Comparison of ENCODE assay signal across 20 cellular contexts in genomic region chr18:34550156-34550555, GRCh38.
DNase-seq lines count a peak whose midpoint lies in the region; ATAC-seq, FAIRE-seq and TF ChIP-seq lines count a peak whose summit lies in the region.
"Had no signal": no experiment of that assay in that cellular context is flagged by ENCODE, and none has a peak within 500 bp of the region (broad histone marks: within the 10 kb centered on the region; RNA-seq: fewer than 3 reads in every experiment).

No MANE protein-coding gene starts in this region.

- peak overlapping the region; percentile 59; the same call in 1 of the 2 replicates for H2AK5ac ChIP-seq in H1 (ENCODE audit: low read depth, low read length)

- H3K9ac ChIP-seq in HepG2 (ENCODE audit: insufficient read depth, low read depth, low read length) (no peak overlapping the region), H1 (replicated peaks in 1 of 4; ENCODE audit: extremely low read depth in 1 of 4, low read depth in 3 of 4, low read length in 3 of 4) (no peak overlapping the region), kidney (ENCODE audit: low read length in 2 of 2) (no peak overlapping the region)
- H3K9ac ChIP-seq: GM23248 had no signal

- WGBS in HepG2 (ENCODE audit: low lambda C conversion rate), result 88% methylated on average over 4 of the region's 4 CpGs
- 77% methylated on average over 4 of the region's 4 CpGs for WGBS in right lobe of liver (ENCODE audit: insufficient coverage, low coverage, low lambda C conversion rate, missing lambda C conversion rate)
- 90% methylated on average over 4 of the region's 4 CpGs; no CpG with 5 or more reads in 1 of the 2 experiments for WGBS in H1 (ENCODE audit: extremely low coverage in 1 of 2, insufficient coverage in 1 of 2, insufficient read length in 1 of 2, insufficient replicate concordance in 2 of 2, low coverage in 1 of 2, low lambda C conversion rate in 2 of 2, missing lambda C conversion rate in 1 of 2), 2 experiments

- TF ChIP-seq POLR2A in HepG2 (IDR thresholded peaks at IDR 0.05; ENCODE audit: insufficient read depth in 1 of 2, low read depth in 2 of 2, low read length in 2 of 2) (no peak), right lobe of liver (IDR thresholded peaks at IDR 0.05) (no peak), H1 (IDR thresholded peaks at IDR 0.05; ENCODE audit: control extremely low read depth in 1 of 2, low read depth in 2 of 2, low read length in 2 of 2) (no peak)

- H2AFZ ChIP-seq in HepG2 (ENCODE audit: low read length) (no peak overlapping the region), H1 (ENCODE audit: low read length) (no peak overlapping the region), osteoblast (ENCODE audit: low read length) (no peak overlapping the region)
- H2AFZ ChIP-seq: GM23248 had no signal

- H2BK12ac ChIP-seq in H1 (ENCODE audit: low read depth, low read length), result no peak overlapping the region

- H3K4me1 ChIP-seq in HepG2 (ENCODE audit: insufficient read depth, low read length) (no peaks in the 10 kb centered on the region), right lobe of liver (no peaks in the 10 kb centered on the region), H1 (replicated peaks in 1 of 4; ENCODE audit: control insufficient read depth in 3 of 4, insufficient read depth in 4 of 4, low read length in 3 of 4) (peaks cover 2 to 30% (median 14%) of the 10 kb centered on the region in 4 experiments; a peak in 4 of 7 replicates), osteoblast (ENCODE audit: insufficient read depth, low read length) (no peaks in the 10 kb centered on the region), kidney (ENCODE audit: control insufficient read depth in 1 of 2, insufficient read depth in 1 of 2, low read depth in 1 of 2, low read length in 2 of 2) (no peaks in the 10 kb centered on the region)
- H3K4me1 ChIP-seq: A549 had no signal

- TF ChIP-seq CTCF in HepG2 (CRISPR knock-in tag; IDR thresholded peaks at IDR 0.05), result no peak
- TF ChIP-seq CTCF in right lobe of liver (IDR thresholded peaks at IDR 0.05), result no peak
- TF ChIP-seq CTCF in H1 (IDR thresholded peaks at IDR 0.05; ENCODE audit: control extremely low read depth in 1 of 3, insufficient read depth in 1 of 3, low read depth in 1 of 3, low read length in 3 of 3), result no peak
- no peak for TF ChIP-seq CTCF in osteoblast (IDR thresholded peaks at IDR 0.05; ENCODE audit: extremely low read depth, low read depth, low read length)
- no peak for TF ChIP-seq CTCF in kidney (IDR thresholded peaks at IDR 0.05; ENCODE audit: borderline replicate concordance, extremely low read depth, insufficient read depth)

- H3K23ac ChIP-seq in H1 (ENCODE audit: insufficient read length), result no peak overlapping the region

- H3K36me3 ChIP-seq in HepG2 (replicated peaks in 1 of 2; ENCODE audit: control insufficient read depth in 1 of 2, insufficient read depth in 2 of 2, low read length in 2 of 2) (no peaks in the 10 kb centered on the region), right lobe of liver (no peaks in the 10 kb centered on the region), H1 (ENCODE audit: control insufficient read depth in 2 of 4, insufficient read depth in 4 of 4, low read length in 3 of 4) (no peaks in the 10 kb centered on the region), osteoblast (ENCODE audit: insufficient read depth, low read length) (no peaks in the 10 kb centered on the region), kidney (ENCODE audit: control insufficient read depth in 1 of 2, insufficient read depth in 2 of 2, low read length in 2 of 2) (no peaks in the 10 kb centered on the region)

- H4K91ac ChIP-seq in H1 (replicated peaks; ENCODE audit: insufficient read length, low read length), result peak overlapping the region; percentile 34

- H3K4me3 ChIP-seq in HepG2 (replicated peaks in 1 of 3; ENCODE audit: insufficient read depth in 1 of 3, low read depth in 2 of 3, low read length in 3 of 3), result no peak overlapping the region
- no peak overlapping the region for H3K4me3 ChIP-seq in right lobe of liver
- no peak overlapping the region for H3K4me3 ChIP-seq in H1 (ENCODE audit: extremely low read depth in 1 of 4, insufficient read depth in 2 of 4, low read depth in 3 of 4, low read length in 4 of 4)
- no peak overlapping the region for H3K4me3 ChIP-seq in osteoblast (ENCODE audit: insufficient read depth, low read length)
- no peak overlapping the region for H3K4me3 ChIP-seq in kidney (ENCODE audit: low read length in 2 of 2)
- H3K4me3 ChIP-seq: A549, GM23248 had no signal

- TF ChIP-seq RAD21 in HepG2 (CRISPR knock-in tag; IDR thresholded peaks at IDR 0.05) (no peak), H1 (IDR thresholded peaks at IDR 0.05 in 1 of 2, conservative IDR thresholded peaks at IDR 0.05 in 1 of 2; ENCODE audit: low read depth in 2 of 2, low read length in 2 of 2) (no peak)

- peak overlapping the region; percentile 29; the same call in 1 of the 2 replicates for H3K18ac ChIP-seq in H1 (ENCODE audit: extremely low read depth, low read length)

- no peak overlapping the region for H4K8ac ChIP-seq in H1 (ENCODE audit: extremely low read depth, insufficient read depth, low read length)

- no peak overlapping the region for H2BK15ac ChIP-seq in H1 (ENCODE audit: low read length)

- TF ChIP-seq EP300 in HepG2 (IDR thresholded peaks at IDR 0.05; ENCODE audit: low read depth in 2 of 2, low read length in 2 of 2) (no peak), HepG2 (CRISPR knock-in tag; IDR thresholded peaks at IDR 0.05; ENCODE audit: borderline replicate concordance) (no peak), H1 (IDR thresholded peaks at IDR 0.05; ENCODE audit: borderline replicate concordance in 1 of 2, low read depth in 2 of 2, low read length in 2 of 2) (no peak)

- peak overlapping the region; percentile 85 for H3K4ac ChIP-seq in H1 (replicated peaks; ENCODE audit: insufficient read length, low read depth, low read length)

- POLR2A ChIA-PET in HepG2 (lab: Yijun Ruan, JAX) (no interaction called here), H1 (lab: Charles Lee; ENCODE audit: partially characterized antibody) (no interaction called here)

- H4K5ac ChIP-seq in H1 (ENCODE audit: insufficient read length, low read depth, low read length), result no peak overlapping the region

- H3K27me3 ChIP-seq in HepG2 (ENCODE audit: control insufficient read depth in 1 of 2, insufficient read depth in 2 of 2, low read length in 2 of 2) (no peaks in the 10 kb centered on the region), right lobe of liver (no peaks in the 10 kb centered on the region), H1 (replicated peaks in 1 of 4; ENCODE audit: control insufficient read depth in 3 of 4, extremely low read depth in 1 of 4, insufficient read depth in 3 of 4, low read length in 3 of 4) (no peaks in the 10 kb centered on the region), osteoblast (ENCODE audit: insufficient read depth, low read length) (peaks cover 3% of the 10 kb centered on the region)

- H2BK5ac ChIP-seq in H1 (ENCODE audit: low read depth, low read length), result peak overlapping the region; percentile 58; the same call in 1 of the 2 replicates

- H3K79me2 ChIP-seq in HepG2 (ENCODE audit: insufficient read depth, low read length), result no peaks in the 10 kb centered on the region
- peaks cover 0 to 14% of the 10 kb centered on the region in 2 experiments; a peak in 1 of 4 replicates for H3K79me2 ChIP-seq in H1 (ENCODE audit: control insufficient read depth in 1 of 2, insufficient read depth in 2 of 2, low read length in 2 of 2)
- no peaks in the 10 kb centered on the region for H3K79me2 ChIP-seq in osteoblast (ENCODE audit: insufficient read depth, low read length)

- DNase-seq in HepG2 (ENCODE audit: low spot score) (no peak), right lobe of liver (no peak), H1 (ENCODE audit: low read depth in 1 of 2, low spot score in 2 of 2) (no peak), osteoblast (ENCODE audit: insufficient read length, low spot score, missing footprints) (peak; percentile 34), kidney (no peak), inferior parietal cortex (ENCODE audit: extremely low spot score) (no peak)
- DNase-seq: AML-193; CD4-positive, alpha-beta memory T cell; DMS153; DMS79; GDM1; GM23248; H7 had no signal

- H3K79me1 ChIP-seq in H1 (ENCODE audit: low read depth, low read length), result no peaks in the 10 kb centered on the region

- no peaks in the 10 kb centered on the region; the same call in 1 of the 2 replicates for H3K23me2 ChIP-seq in H1 (ENCODE audit: low read depth, low read length)

- H3K56ac ChIP-seq in H1 (replicated peaks; ENCODE audit: insufficient read length, low read depth, low read length), result no peak overlapping the region

- no peak for ATAC-seq in HepG2
- ATAC-seq in right lobe of liver, result no peak
- ATAC-seq in HG03378 (IDR thresholded peaks at IDR 0.05; ENCODE audit: unreplicated experiment), result no peak
- ATAC-seq: A549 had no signal

- H2BK20ac ChIP-seq in H1 (ENCODE audit: low read length), result no peak overlapping the region

- H3K9me3 ChIP-seq in HepG2 (ENCODE audit: low read length) (no peaks in the 10 kb centered on the region), right lobe of liver (no peaks in the 10 kb centered on the region), H1 (ENCODE audit: insufficient read depth in 2 of 2, low read depth in 1 of 2, low read length in 1 of 2) (no peaks in the 10 kb centered on the region), osteoblast (ENCODE audit: low read depth, low read length) (no peaks in the 10 kb centered on the region), kidney (ENCODE audit: control insufficient read depth in 1 of 2, low read length in 2 of 2) (no peaks in the 10 kb centered on the region)
- H3K9me3 ChIP-seq: A549 had no signal

- no TSS peak for BruUV-seq in HepG2 (replicated peaks; lab: Mats Ljungman, UMichigan)

- H3K4me2 ChIP-seq in HepG2 (ENCODE audit: low read depth, low read length) (no peak overlapping the region), H1 (ENCODE audit: insufficient read depth in 1 of 2, low read depth in 2 of 2, low read length in 2 of 2) (no peak overlapping the region), osteoblast (ENCODE audit: insufficient read depth, low read length) (no peak overlapping the region)
- H3K4me2 ChIP-seq: A549 had no signal

- intact Hi-C loops in HepG2 (cut with micrococcal nuclease; ENCODE audit: unreplicated experiment), result no loop called here
- intact Hi-C loops in right lobe of liver (cut with DNase I), result no loop called here
- intact Hi-C loops in kidney (cut with DNase I), result no loop called here

- H4K20me1 ChIP-seq in HepG2 (ENCODE audit: insufficient read depth, low read length) (no peaks in the 10 kb centered on the region), H1 (replicated peaks in 1 of 2; ENCODE audit: control insufficient read depth in 1 of 2, insufficient read depth in 2 of 2, low read length in 2 of 2) (no peaks in the 10 kb centered on the region), osteoblast (ENCODE audit: insufficient read depth, low read length) (no peaks in the 10 kb centered on the region)

- peak overlapping the region; percentile 99 for H2BK120ac ChIP-seq in H1 (replicated peaks; ENCODE audit: low read depth, low read length)

- no peak overlapping the region for H3K14ac ChIP-seq in H1 (ENCODE audit: insufficient read length)

- no peak for FAIRE-seq in HepG2 (lab: Jason Lieb, UNC)
- no peak for FAIRE-seq in H1 (lab: Jason Lieb, UNC)
- no peak for FAIRE-seq in kidney (lab: Jason Lieb, UNC)
- FAIRE-seq: A549, GM12892, GM18507 had no signal

- in situ Hi-C loops in HepG2 (cut with HindIII; ENCODE audit: extremely low pct_ligation_motif_present, low pct_unique_long_range_greater_than_20kb), result no loop called here

- H3K27ac ChIP-seq in HepG2 (ENCODE audit: extremely low read length, insufficient read depth, low read length) (no peak overlapping the region), right lobe of liver (no peak overlapping the region), H1 (ENCODE audit: low read depth, low read length) (no peak overlapping the region), osteoblast (ENCODE audit: low read depth, low read length) (no peak overlapping the region), kidney (ENCODE audit: low read depth in 2 of 2, low read length in 2 of 2) (no peak overlapping the region)
- H3K27ac ChIP-seq: 22Rv1, A549, C4-2B, GM23248, HL-60 had no signal

- CTCF ChIA-PET in HepG2 (lab: Yijun Ruan, JAX; ENCODE audit: low intra/inter-chr PET ratio, low total read pairs) (no interaction called here), H1 (lab: Charles Lee; ENCODE audit: partially characterized antibody) (no interaction called here)
